Comparison of ENCODE assay signal across 13 cellular contexts in genomic region chr6:26332843-26333242, GRCh38. TPM values are rescaled to one million over a fixed set of nuclear protein-coding genes. Genes with fewer than 3 reads are reported as not detected.
DNase-seq lines count a peak whose midpoint lies in the region; ATAC-seq, FAIRE-seq and TF ChIP-seq lines count a peak whose summit lies in the region.
"Had no signal": no experiment of that assay in that cellular context is flagged by ENCODE, and none has a peak within 500 bp of the region (broad histone marks: within the 10 kb centered on the region; RNA-seq: fewer than 3 reads in every experiment).

No MANE protein-coding gene starts in this region.

- DNase-seq in activated naive CD4-positive, alpha-beta T cell treated with anti-CD3 and anti-CD28 coated beads for 36 hours: no peak
- no peak for DNase-seq in activated naive CD4-positive, alpha-beta T cell treated with anti-CD3 and anti-CD28 coated beads, Interleukin-2, amount 10 ng/mL, durations not matched to agents 7 days and 5 days
- no peak for DNase-seq in activated T-helper 2 cell treated with anti-CD3 and anti-CD28 coated beads, Interferon-gamma antibody, Interleukin-2, Interleukin-4, amounts not matched to agents 10 μg/mL and 5 μg/mL and 100 μg/mL, durations not matched to agents 14 hours and 24 hours and 36 hours (ENCODE audit: low spot score)
- DNase-seq in neural crest cell (ENCODE audit: low read depth, low spot score) (no peak), H54 (ENCODE audit: insufficient read length, low spot score) (no peak)
- no peak for DNase-seq in stimulated activated naive CD4-positive, alpha-beta T cell (lab: John Stamatoyannopoulos, UW)
- DNase-seq: activated CD4-positive, alpha-beta T cell treated with anti-CD3 and anti-CD28 coated beads for 1 hour; central memory CD4-positive, alpha-beta T cell; left cardiac atrium; NCI-H2171 treated with DMSO at 0.1 percent for 48 hours had no signal

- CTCF ChIA-PET in activated naive CD4-positive, alpha-beta T cell treated with anti-CD3 and anti-CD28 coated beads for 36 hours (lab: Charles Lee): no interaction called here
- CTCF ChIA-PET in activated naive CD4-positive, alpha-beta T cell treated with anti-CD3 and anti-CD28 coated beads, Interleukin-2, amount 10 ng/mL, durations not matched to agents 7 days and 5 days (lab: Charles Lee): interaction anchor here (1.2 to 3.2 kb wide), 4 partner anchors 8 to 263 kb away, joined by 4 to 17 read pairs (median 10); partner anchors contain the start of gene ABT1

- H3K9ac ChIP-seq in HUES64 (ENCODE audit: low read depth, low read length): 0 out of 2 replicates have a peak overlapping the region, but pooled peaks have one; percentile 9

- H3K9me3 ChIP-seq in HUES64 (ENCODE audit: insufficient read depth, low read depth, low read length): no peaks in the 10 kb centered on the region
- H3K9me3 ChIP-seq in gastroesophageal sphincter: no peaks in the 10 kb centered on the region
- H3K9me3 ChIP-seq: vagina had no signal

- TF ChIP-seq POLR2A in H54 (IDR thresholded peaks at IDR 0.05; ENCODE audit: low read depth, low read length): no peak
- TF ChIP-seq POLR2A in gastroesophageal sphincter (IDR thresholded peaks at IDR 0.05): no peak

- no peak for TF ChIP-seq EP300 in gastroesophageal sphincter (IDR thresholded peaks at IDR 0.05)

- TF ChIP-seq CTCF in neural crest cell (conservative IDR thresholded peaks at IDR 0.05) (no peak), gastroesophageal sphincter (IDR thresholded peaks at IDR 0.05) (no peak)

- intact Hi-C loops in activated naive CD4-positive, alpha-beta T cell treated with anti-CD3 and anti-CD28 coated beads for 36 hours (cut with micrococcal nuclease): no loop called here
- intact Hi-C loops in activated T-helper 2 cell treated with anti-CD3 and anti-CD28 coated beads, Interferon-gamma antibody, Interleukin-2, Interleukin-4, amounts not matched to agents 10 μg/mL and 5 μg/mL and 100 μg/mL, durations not matched to agents 14 hours and 24 hours and 36 hours (cut with micrococcal nuclease): no loop called here

- H3K4me3 Mint-ChIP-seq in activated naive CD4-positive, alpha-beta T cell treated with anti-CD3 and anti-CD28 coated beads for 36 hours: peak overlapping the region; percentile 53
- H3K4me3 Mint-ChIP-seq in activated naive CD4-positive, alpha-beta T cell treated with anti-CD3 and anti-CD28 coated beads, Interleukin-2, amount 10 ng/mL, durations not matched to agents 7 days and 5 days: no peak overlapping the region
- H3K4me3 Mint-ChIP-seq in activated T-helper 2 cell treated with anti-CD3 and anti-CD28 coated beads, Interferon-gamma antibody, Interleukin-2, Interleukin-4, amounts not matched to agents 10 μg/mL and 5 μg/mL and 100 μg/mL, durations not matched to agents 14 hours and 24 hours and 36 hours (ENCODE audit: low read depth): peak overlapping the region; percentile 3
- H3K4me3 Mint-ChIP-seq in neural crest cell: peak overlapping the region; percentile 72

- H3K27me3 ChIP-seq in HUES64 (ENCODE audit: insufficient read depth, low read length): peaks cover 41% of the 10 kb centered on the region
- H3K27me3 ChIP-seq in gastroesophageal sphincter: peaks cover 70% of the 10 kb centered on the region

- no peak for FAIRE-seq in H54 (lab: Jason Lieb, UNC)

- H3K27me3 Mint-ChIP-seq in activated naive CD4-positive, alpha-beta T cell treated with anti-CD3 and anti-CD28 coated beads for 36 hours (ENCODE audit: low read depth): peaks cover 23% of the 10 kb centered on the region
- H3K27me3 Mint-ChIP-seq in activated naive CD4-positive, alpha-beta T cell treated with anti-CD3 and anti-CD28 coated beads, Interleukin-2, amount 10 ng/mL, durations not matched to agents 7 days and 5 days: peaks cover 49% of the 10 kb centered on the region
- H3K27me3 Mint-ChIP-seq in activated T-helper 2 cell treated with anti-CD3 and anti-CD28 coated beads, Interferon-gamma antibody, Interleukin-2, Interleukin-4, amounts not matched to agents 10 μg/mL and 5 μg/mL and 100 μg/mL, durations not matched to agents 14 hours and 24 hours and 36 hours (ENCODE audit: low read depth): peaks cover 13% of the 10 kb centered on the region
- H3K27me3 Mint-ChIP-seq in neural crest cell (ENCODE audit: low read depth): peaks cover 82% of the 10 kb centered on the region

- H3K36me3 ChIP-seq in HUES64 (ENCODE audit: insufficient read depth, low read length) (no peaks in the 10 kb centered on the region), gastroesophageal sphincter (no peaks in the 10 kb centered on the region)
- H3K36me3 ChIP-seq: vagina had no signal

- H3K4me1 ChIP-seq in HUES64 (ENCODE audit: insufficient read depth, low read length) (peaks cover 19% of the 10 kb centered on the region), gastroesophageal sphincter (no peaks in the 10 kb centered on the region)

- H3K4me3 ChIP-seq in HUES64 (ENCODE audit: low read length) (peak overlapping the region; percentile 68), gastroesophageal sphincter (no peak overlapping the region)
- H3K4me3 ChIP-seq: vagina had no signal

- no peak for ATAC-seq in gastroesophageal sphincter
- ATAC-seq: left cardiac atrium had no signal

- WGBS in HUES64: 61% methylated on average over 3 of the region's 3 CpGs
- WGBS in gastroesophageal sphincter (ENCODE audit: low coverage in 1 of 2), 2 donors: 70% methylated on average over 3 of the region's 3 CpGs

- H3K36me3 Mint-ChIP-seq in activated naive CD4-positive, alpha-beta T cell treated with anti-CD3 and anti-CD28 coated beads for 36 hours (ENCODE audit: low read depth): peaks cover 2% of the 10 kb centered on the region
- H3K36me3 Mint-ChIP-seq in activated naive CD4-positive, alpha-beta T cell treated with anti-CD3 and anti-CD28 coated beads, Interleukin-2, amount 10 ng/mL, durations not matched to agents 7 days and 5 days: no peaks in the 10 kb centered on the region
- no peaks in the 10 kb centered on the region for H3K36me3 Mint-ChIP-seq in activated T-helper 2 cell treated with anti-CD3 and anti-CD28 coated beads, Interferon-gamma antibody, Interleukin-2, Interleukin-4, amounts not matched to agents 10 μg/mL and 5 μg/mL and 100 μg/mL, durations not matched to agents 14 hours and 24 hours and 36 hours (ENCODE audit: low read depth)
- H3K36me3 Mint-ChIP-seq in neural crest cell (ENCODE audit: low read depth): peaks cover 6% of the 10 kb centered on the region

- peaks cover 43% of the 10 kb centered on the region for H3K4me1 Mint-ChIP-seq in activated naive CD4-positive, alpha-beta T cell treated with anti-CD3 and anti-CD28 coated beads for 36 hours (ENCODE audit: low read depth)
- peaks cover 60% of the 10 kb centered on the region for H3K4me1 Mint-ChIP-seq in activated naive CD4-positive, alpha-beta T cell treated with anti-CD3 and anti-CD28 coated beads, Interleukin-2, amount 10 ng/mL, durations not matched to agents 7 days and 5 days
- H3K4me1 Mint-ChIP-seq in activated T-helper 2 cell treated with anti-CD3 and anti-CD28 coated beads, Interferon-gamma antibody, Interleukin-2, Interleukin-4, amounts not matched to agents 10 μg/mL and 5 μg/mL and 100 μg/mL, durations not matched to agents 14 hours and 24 hours and 36 hours (ENCODE audit: low read depth): peaks cover 55% of the 10 kb centered on the region
- peaks cover 52% of the 10 kb centered on the region for H3K4me1 Mint-ChIP-seq in neural crest cell

- no peak overlapping the region for H3K27ac ChIP-seq in HUES64 (ENCODE audit: low read depth, low read length)
- no peak overlapping the region for H3K27ac ChIP-seq in gastroesophageal sphincter
- H3K27ac ChIP-seq: vagina had no signal

- H3K9me3 Mint-ChIP-seq in activated naive CD4-positive, alpha-beta T cell treated with anti-CD3 and anti-CD28 coated beads for 36 hours: no peaks in the 10 kb centered on the region
- no peaks in the 10 kb centered on the region for H3K9me3 Mint-ChIP-seq in activated naive CD4-positive, alpha-beta T cell treated with anti-CD3 and anti-CD28 coated beads, Interleukin-2, amount 10 ng/mL, durations not matched to agents 7 days and 5 days
- no peaks in the 10 kb centered on the region for H3K9me3 Mint-ChIP-seq in activated T-helper 2 cell treated with anti-CD3 and anti-CD28 coated beads, Interferon-gamma antibody, Interleukin-2, Interleukin-4, amounts not matched to agents 10 μg/mL and 5 μg/mL and 100 μg/mL, durations not matched to agents 14 hours and 24 hours and 36 hours
- peaks cover 2% of the 10 kb centered on the region for H3K9me3 Mint-ChIP-seq in neural crest cell

- no peak overlapping the region for H3K27ac Mint-ChIP-seq in activated naive CD4-positive, alpha-beta T cell treated with anti-CD3 and anti-CD28 coated beads for 36 hours
- H3K27ac Mint-ChIP-seq in activated naive CD4-positive, alpha-beta T cell treated with anti-CD3 and anti-CD28 coated beads, Interleukin-2, amount 10 ng/mL, durations not matched to agents 7 days and 5 days: no peak overlapping the region
- H3K27ac Mint-ChIP-seq in activated T-helper 2 cell treated with anti-CD3 and anti-CD28 coated beads, Interferon-gamma antibody, Interleukin-2, Interleukin-4, amounts not matched to agents 10 μg/mL and 5 μg/mL and 100 μg/mL, durations not matched to agents 14 hours and 24 hours and 36 hours: no peak overlapping the region
- H3K27ac Mint-ChIP-seq in neural crest cell (ENCODE audit: unreplicated experiment): no peak overlapping the region

RNA-seq across cellular contexts. Expression of gene BTN3A2, which starts 32.2 kb away (rescaled TPM):
- 10 to 100 TPM; 67.6 to 80.5 TPM for total RNA-seq in activated naive CD4-positive, alpha-beta T cell treated with anti-CD3 and anti-CD28 coated beads for 36 hours
- polyA plus RNA-seq in HUES64 (2013, experiment 1 of 2): 1.00 TPM
- 1.8 TPM for polyA plus RNA-seq in HUES64 (2013, experiment 2 of 2)
- 61.2 and 63.2 TPM in 2 replicates for total RNA-seq in activated T-helper 2 cell treated with anti-CD3 and anti-CD28 coated beads, Interferon-gamma antibody, Interleukin-2, Interleukin-4, amounts not matched to agents 10 μg/mL and 5 μg/mL and 100 μg/mL, durations not matched to agents 14 hours and 24 hours and 36 hours
- total RNA-seq in neural crest cell (9.6 and 12.5 TPM in 2 replicates), gastroesophageal sphincter (10 to 100 TPM in 2 of 4 donors, 1 to 10 TPM in 2; 6.7 to 13.9 (median 10.2) TPM)

RNA-seq across cellular contexts. Expression of gene BTN2A2, which starts 50.1 kb away (rescaled TPM):
- total RNA-seq in activated naive CD4-positive, alpha-beta T cell treated with anti-CD3 and anti-CD28 coated beads for 36 hours: 10 to 100 TPM; 18.3 to 18.7 TPM
- polyA plus RNA-seq in HUES64 (2013, experiment 1 of 2): 6.7 TPM
- polyA plus RNA-seq in HUES64 (2013, experiment 2 of 2): 7.7 TPM
- 23.9 and 24.6 TPM in 2 replicates for total RNA-seq in activated T-helper 2 cell treated with anti-CD3 and anti-CD28 coated beads, Interferon-gamma antibody, Interleukin-2, Interleukin-4, amounts not matched to agents 10 μg/mL and 5 μg/mL and 100 μg/mL, durations not matched to agents 14 hours and 24 hours and 36 hours
- 24.5 and 25.0 TPM in 2 replicates for total RNA-seq in neural crest cell
- total RNA-seq in gastroesophageal sphincter: 10 to 100 TPM in 1 of 4 donors, 1 to 10 TPM in 3; 6.3 to 16.3 (median 7.1) TPM
